In genomic region chr6:35518566-35519312, GRCh38 we compare ENCODE assay signal across 3 cellular contexts.
A peak's percentile ranks its signal among the peaks of the same experiment; 100 is the strongest.
TF ChIP-seq lines count a peak whose summit lies in the region.

No MANE protein-coding gene starts in this region.

TF ChIP-seq in HEK293, 187 proteins besides CTCF, POLR2A, EP300 and RAD21:
- TF ChIP-seq SP2 (tag by site-specific recombination; IDR thresholded peaks at IDR 0.05), result no peak
- TF ChIP-seq ZNF768 (tag by site-specific recombination; IDR thresholded peaks at IDR 0.05), result peak; percentile 81; the same call in 1 of the 2 replicates

TF ChIP-seq in H1, 55 proteins besides CTCF, POLR2A, EP300 and RAD21:
- TF ChIP-seq JUND (IDR thresholded peaks at IDR 0.05; ENCODE audit: low read length) (no peak), CTBP2 (IDR thresholded peaks at IDR 0.05; ENCODE audit: borderline replicate concordance, insufficient read depth, insufficient read length, low read length) (no peak), KDM1A (IDR thresholded peaks at IDR 0.05; ENCODE audit: borderline replicate concordance, low read length) (peak; percentile 81), RXRA (IDR thresholded peaks at IDR 0.05; ENCODE audit: insufficient read depth, low read depth, low read length) (no peak)
- TF ChIP-seq, protein P1, sequence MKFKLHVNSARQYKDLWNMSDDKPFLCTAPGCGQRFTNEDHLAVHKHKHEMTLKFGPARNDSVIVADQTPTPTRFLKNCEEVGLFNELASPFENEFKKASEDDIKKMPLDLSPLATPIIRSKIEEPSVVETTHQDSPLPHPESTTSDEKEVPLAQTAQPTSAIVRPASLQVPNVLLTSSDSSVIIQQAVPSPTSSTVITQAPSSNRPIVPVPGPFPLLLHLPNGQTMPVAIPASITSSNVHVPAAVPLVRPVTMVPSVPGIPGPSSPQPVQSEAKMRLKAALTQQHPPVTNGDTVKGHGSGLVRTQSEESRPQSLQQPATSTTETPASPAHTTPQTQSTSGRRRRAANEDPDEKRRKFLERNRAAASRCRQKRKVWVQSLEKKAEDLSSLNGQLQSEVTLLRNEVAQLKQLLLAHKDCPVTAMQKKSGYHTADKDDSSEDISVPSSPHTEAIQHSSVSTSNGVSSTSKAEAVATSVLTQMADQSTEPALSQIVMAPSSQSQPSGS (IDR thresholded peaks at IDR 0.05; ENCODE audit: low read length), result no peak

TF ChIP-seq in HEK293T, 16 proteins besides CTCF, POLR2A, EP300 and RAD21:
- no peak for TF ChIP-seq TARDBP (IDR thresholded peaks at IDR 0.05)
- no peak for TF ChIP-seq SP1 (IDR thresholded peaks at IDR 0.05)
- TF ChIP-seq ARNT (IDR thresholded peaks at IDR 0.05), result no peak
- TF ChIP-seq LEF1 (IDR thresholded peaks at IDR 0.05; ENCODE audit: borderline replicate concordance), result no peak
- TF ChIP-seq FOXM1 (IDR thresholded peaks at IDR 0.05; ENCODE audit: borderline replicate concordance), result no peak
- no peak for TF ChIP-seq HDGF (IDR thresholded peaks at IDR 0.05; ENCODE audit: borderline replicate concordance)
- TF ChIP-seq ELF4 (IDR thresholded peaks at IDR 0.05), result no peak
- TF ChIP-seq, protein P2, sequence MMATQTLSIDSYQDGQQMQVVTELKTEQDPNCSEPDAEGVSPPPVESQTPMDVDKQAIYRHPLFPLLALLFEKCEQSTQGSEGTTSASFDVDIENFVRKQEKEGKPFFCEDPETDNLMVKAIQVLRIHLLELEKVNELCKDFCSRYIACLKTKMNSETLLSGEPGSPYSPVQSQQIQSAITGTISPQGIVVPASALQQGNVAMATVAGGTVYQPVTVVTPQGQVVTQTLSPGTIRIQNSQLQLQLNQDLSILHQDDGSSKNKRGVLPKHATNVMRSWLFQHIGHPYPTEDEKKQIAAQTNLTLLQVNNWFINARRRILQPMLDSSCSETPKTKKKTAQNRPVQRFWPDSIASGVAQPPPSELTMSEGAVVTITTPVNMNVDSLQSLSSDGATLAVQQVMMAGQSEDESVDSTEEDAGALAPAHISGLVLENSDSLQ (IDR thresholded peaks at IDR 0.05), result no peak
- no peak for TF ChIP-seq BHLHE40 (IDR thresholded peaks at IDR 0.05; ENCODE audit: borderline replicate concordance)
